In genomic region chr1:235758931-235759330, GRCh38 we compare ENCODE assay signal across 15 cellular contexts.
DNase-seq lines count a peak whose midpoint lies in the region; TF ChIP-seq lines count a peak whose summit lies in the region.
"Had no signal": no experiment of that assay in that cellular context is flagged by ENCODE, and none has a peak within 500 bp of the region (broad histone marks: within the 10 kb centered on the region; RNA-seq: fewer than 3 reads in every experiment).

No MANE protein-coding gene starts in this region.

- no peak for TF ChIP-seq POLR2A in uterus (IDR thresholded peaks at IDR 0.05)

- H3K4me3 Mint-ChIP-seq in activated T-cell treated with anti-CD3 and anti-CD28 coated beads, Interleukin-2, amount 50 U/mL, for 24 hours = no peak overlapping the region
- H3K4me3 Mint-ChIP-seq: memory B cell had no signal

- H3K9me3 ChIP-seq in uterus = no peaks in the 10 kb centered on the region
- H3K9me3 ChIP-seq: BLaER1, HAP-1, stomach had no signal

- H3K4me3 ChIP-seq in epithelial cell of esophagus (ENCODE audit: low read length) = no peak overlapping the region
- H3K4me3 ChIP-seq in coronary artery = no peak overlapping the region
- H3K4me3 ChIP-seq in uterus = no peak overlapping the region
- H3K4me3 ChIP-seq: BLaER1, HAP-1, stomach had no signal

- TF ChIP-seq CTCF in epithelial cell of esophagus (IDR thresholded peaks at IDR 0.05; ENCODE audit: insufficient read depth, low read depth, low read length, missing control alignments) (no peak), coronary artery (IDR thresholded peaks at IDR 0.05) (no peak), uterus (IDR thresholded peaks at IDR 0.05) (no peak)

- H3K27me3 Mint-ChIP-seq in activated T-cell treated with anti-CD3 and anti-CD28 coated beads, Interleukin-2, amount 50 U/mL, for 24 hours = no peaks in the 10 kb centered on the region
- H3K27me3 Mint-ChIP-seq: memory B cell had no signal

- no peak overlapping the region for H3K27ac Mint-ChIP-seq in activated T-cell treated with anti-CD3 and anti-CD28 coated beads, Interleukin-2, amount 50 U/mL, for 24 hours
- H3K27ac Mint-ChIP-seq: memory B cell had no signal

- H3K36me3 Mint-ChIP-seq in activated T-cell treated with anti-CD3 and anti-CD28 coated beads, Interleukin-2, amount 50 U/mL, for 24 hours (ENCODE audit: low read depth) = peaks cover 71% of the 10 kb centered on the region

- intact Hi-C loops in uterus (cut with DNase I; ENCODE audit: low total_unique reads) = no loop called here

- H3K4me1 Mint-ChIP-seq in activated T-cell treated with anti-CD3 and anti-CD28 coated beads, Interleukin-2, amount 50 U/mL, for 24 hours (ENCODE audit: low read depth) = no peaks in the 10 kb centered on the region
- H3K4me1 Mint-ChIP-seq: memory B cell had no signal

- DNase-seq in DMS 273 treated with DMSO at 0.1 percent for 48 hours (lab: John Stamatoyannopoulos, UW) (peak; percentile 53), NCI-H1694 (lab: John Stamatoyannopoulos, UW) (peak; percentile 72), OCI-M1 (lab: John Stamatoyannopoulos, UW) (peak; percentile 36), epithelial cell of esophagus (ENCODE audit: low read depth) (peak; percentile 83), T1000 (lab: John Stamatoyannopoulos, UW) (no peak), coronary artery (ENCODE audit: low spot score) (no peak), uterus (no peak)
- no peak for DNase-seq in activated T-cell treated with anti-CD3 and anti-CD28 coated beads, Interleukin-2, amount 50 U/mL, for 24 hours
- DNase-seq: activated CD4-positive, alpha-beta T cell treated with anti-CD3 and anti-CD28 coated beads for 4 hours; GF-D8; stomach had no signal

- no peaks in the 10 kb centered on the region for H3K9me3 Mint-ChIP-seq in activated T-cell treated with anti-CD3 and anti-CD28 coated beads, Interleukin-2, amount 50 U/mL, for 24 hours
- H3K9me3 Mint-ChIP-seq: memory B cell had no signal

- H3K4me1 ChIP-seq in uterus = no peaks in the 10 kb centered on the region
- H3K4me1 ChIP-seq: BLaER1, HAP-1, stomach had no signal

- H3K27ac ChIP-seq in coronary artery (no peak overlapping the region), uterus (no peak overlapping the region)
- H3K27ac ChIP-seq: BLaER1, HL-60, stomach had no signal

- H3K36me3 ChIP-seq in uterus = no peaks in the 10 kb centered on the region
- H3K36me3 ChIP-seq: HAP-1 had no signal

- no peaks in the 10 kb centered on the region for H3K27me3 ChIP-seq in uterus
- H3K27me3 ChIP-seq: BLaER1, stomach had no signal

Comparison
In these comparisons a context has a peak if more than half of its experiments do, and no peak if none do; other contexts are left out.
1. DNase-seq: peak in DMS 273 treated with DMSO at 0.1 percent for 48 hours (single experiment), NCI-H1694 (single experiment), OCI-M1 (single experiment) and epithelial cell of esophagus (single experiment); none in activated T-cell treated with anti-CD3 and anti-CD28 coated beads, Interleukin-2, amount 50 U/mL, for 24 hours (single experiment), T1000 (single experiment), coronary artery (single experiment) and uterus (0 of 2).